Comparison of ENCODE assay signal across 11 cellular contexts in genomic region chr1:56788588-56788987, GRCh38. TPM values are rescaled to one million over a fixed set of nuclear protein-coding genes. Genes with fewer than 3 reads are reported as not detected.
DNase-seq lines count a peak whose midpoint lies in the region; ATAC-seq, FAIRE-seq and TF ChIP-seq lines count a peak whose summit lies in the region.
"Had no signal": no experiment of that assay in that cellular context is flagged by ENCODE, and none has a peak within 500 bp of the region (broad histone marks: within the 10 kb centered on the region; RNA-seq: fewer than 3 reads in every experiment).

No MANE protein-coding gene starts in this region.

- no peaks in the 10 kb centered on the region for H3K36me3 Mint-ChIP-seq in type B pancreatic cell
- no peaks in the 10 kb centered on the region for H3K36me3 Mint-ChIP-seq in activated CD8-positive, alpha-beta memory T cell treated with anti-CD3 and anti-CD28 coated beads, Interleukin-2, amount 10 ng/mL, durations not matched to agents 7 days and 5 days

- H3K27me3 ChIP-seq in liver (ENCODE audit: control insufficient read depth in 4 of 4, insufficient read depth in 4 of 4, low read length in 3 of 4) (no peaks in the 10 kb centered on the region), HepG2 (ENCODE audit: control insufficient read depth in 1 of 2, insufficient read depth in 2 of 2, low read length in 2 of 2) (no peaks in the 10 kb centered on the region), right cardiac atrium (ENCODE audit: control insufficient read depth, insufficient read depth) (no peaks in the 10 kb centered on the region), ascending aorta (no peaks in the 10 kb centered on the region)

- no peak overlapping the region for H2AFZ ChIP-seq in HepG2 (ENCODE audit: low read length)

- H3K27ac Mint-ChIP-seq in type B pancreatic cell: no peak overlapping the region
- no peak overlapping the region for H3K27ac Mint-ChIP-seq in activated CD8-positive, alpha-beta memory T cell treated with anti-CD3 and anti-CD28 coated beads, Interleukin-2, amount 10 ng/mL, durations not matched to agents 7 days and 5 days

- intact Hi-C loops in HepG2 (cut with micrococcal nuclease; ENCODE audit: unreplicated experiment) (no loop called here), right cardiac atrium (cut with DNase I) (no loop called here), ascending aorta (cut with DNase I) (no loop called here)

- no peaks in the 10 kb centered on the region for H4K20me1 ChIP-seq in HepG2 (ENCODE audit: insufficient read depth, low read length)

- TF ChIP-seq RAD21 in liver (IDR thresholded peaks at IDR 0.05) (peak in 1 of 2 donors; percentile 14), HepG2 (CRISPR knock-in tag; IDR thresholded peaks at IDR 0.05) (no peak)

- H3K27ac ChIP-seq in liver (ENCODE audit: low read depth in 1 of 2, low read length in 2 of 2): peak overlapping the region; percentile 29 to 60
- no peak overlapping the region for H3K27ac ChIP-seq in HepG2 (ENCODE audit: extremely low read length, insufficient read depth, low read length)
- H3K27ac ChIP-seq in right cardiac atrium (ENCODE audit: low read length): no peak overlapping the region
- H3K27ac ChIP-seq in ascending aorta: no peak overlapping the region

- TF ChIP-seq CTCF in liver (IDR thresholded peaks at IDR 0.05; ENCODE audit: low read depth, low read length, missing input control) (no peak), HepG2 (CRISPR knock-in tag; IDR thresholded peaks at IDR 0.05) (no peak), type B pancreatic cell (conservative IDR thresholded peaks at IDR 0.05) (no peak), ascending aorta (IDR thresholded peaks at IDR 0.05) (no peak)

- DNase-seq in HepG2 (ENCODE audit: low spot score) (no peak), SK-N-DZ (ENCODE audit: low spot score) (peak; percentile 3), right cardiac atrium (peak; percentile 29 to 72 (median 63)), type B pancreatic cell (ENCODE audit: extremely low spot score, unreplicated experiment) (no peak), ascending aorta (ENCODE audit: low spot score in 2 of 2) (no peak)
- no peak for DNase-seq in activated CD8-positive, alpha-beta memory T cell treated with anti-CD3 and anti-CD28 coated beads, Interleukin-2, amount 10 ng/mL, durations not matched to agents 7 days and 5 days
- DNase-seq: IMR-90; mesenchymal stem cell; stimulated activated naive CD4-positive, alpha-beta T cell had no signal

- FAIRE-seq in HepG2 (lab: Jason Lieb, UNC): no peak

- CTCF ChIA-PET in HepG2 (lab: Yijun Ruan, JAX; ENCODE audit: low intra/inter-chr PET ratio, low total read pairs): no interaction called here
- CTCF ChIA-PET in activated CD8-positive, alpha-beta memory T cell treated with anti-CD3 and anti-CD28 coated beads, Interleukin-2, amount 10 ng/mL, durations not matched to agents 7 days and 5 days (lab: Charles Lee): no interaction called here

- no peaks in the 10 kb centered on the region for H3K9me3 Mint-ChIP-seq in type B pancreatic cell
- H3K9me3 Mint-ChIP-seq in activated CD8-positive, alpha-beta memory T cell treated with anti-CD3 and anti-CD28 coated beads, Interleukin-2, amount 10 ng/mL, durations not matched to agents 7 days and 5 days (ENCODE audit: low read depth): no peaks in the 10 kb centered on the region

- TF ChIP-seq POLR2A in HepG2 (IDR thresholded peaks at IDR 0.05; ENCODE audit: insufficient read depth in 1 of 2, low read depth in 2 of 2, low read length in 2 of 2): no peak

- TF ChIP-seq EP300 in HepG2 (IDR thresholded peaks at IDR 0.05; ENCODE audit: low read depth in 2 of 2, low read length in 2 of 2) (no peak), HepG2 (CRISPR knock-in tag; IDR thresholded peaks at IDR 0.05; ENCODE audit: borderline replicate concordance) (no peak)

- H3K9ac ChIP-seq in liver (ENCODE audit: low read depth in 1 of 2, low read length in 2 of 2) (no peak overlapping the region), HepG2 (ENCODE audit: insufficient read depth, low read depth, low read length) (no peak overlapping the region)

- H3K4me3 ChIP-seq in liver (ENCODE audit: low read depth in 1 of 3, low read length in 3 of 3) (no peak overlapping the region), HepG2 (replicated peaks in 1 of 3; ENCODE audit: insufficient read depth in 1 of 3, low read depth in 2 of 3, low read length in 3 of 3) (no peak overlapping the region), right cardiac atrium (ENCODE audit: low read length) (no peak overlapping the region), ascending aorta (no peak overlapping the region)

- H3K9me3 ChIP-seq in liver (ENCODE audit: control insufficient read depth in 4 of 4, low read length in 3 of 4) (no peaks in the 10 kb centered on the region), HepG2 (ENCODE audit: low read length) (no peaks in the 10 kb centered on the region), right cardiac atrium (ENCODE audit: control insufficient read depth, low read length) (no peaks in the 10 kb centered on the region), ascending aorta (no peaks in the 10 kb centered on the region)

- in situ Hi-C loops in HepG2 (cut with HindIII; ENCODE audit: extremely low pct_ligation_motif_present, low pct_unique_long_range_greater_than_20kb): no loop called here

- POLR2A ChIA-PET in HepG2 (lab: Yijun Ruan, JAX): no interaction called here

- no peak; the same call in 2 of the 3 replicates for ATAC-seq in HepG2
- ATAC-seq in right cardiac atrium: peak; percentile 48 to 63
- ATAC-seq in HG03342 (IDR thresholded peaks at IDR 0.05; ENCODE audit: unreplicated experiment): no peak
- no peak for ATAC-seq in activated CD8-positive, alpha-beta memory T cell treated with anti-CD3 and anti-CD28 coated beads, Interleukin-2, amount 10 ng/mL, durations not matched to agents 7 days and 5 days

- H3K4me2 ChIP-seq in HepG2 (ENCODE audit: low read depth, low read length): no peak overlapping the region

- no peaks in the 10 kb centered on the region for H3K27me3 Mint-ChIP-seq in type B pancreatic cell
- peaks cover 3% of the 10 kb centered on the region for H3K27me3 Mint-ChIP-seq in activated CD8-positive, alpha-beta memory T cell treated with anti-CD3 and anti-CD28 coated beads, Interleukin-2, amount 10 ng/mL, durations not matched to agents 7 days and 5 days

- no peaks in the 10 kb centered on the region for H3K79me2 ChIP-seq in HepG2 (ENCODE audit: insufficient read depth, low read length)

- peaks cover 10% of the 10 kb centered on the region for H3K4me1 Mint-ChIP-seq in type B pancreatic cell (ENCODE audit: unreplicated experiment)
- no peaks in the 10 kb centered on the region for H3K4me1 Mint-ChIP-seq in activated CD8-positive, alpha-beta memory T cell treated with anti-CD3 and anti-CD28 coated beads, Interleukin-2, amount 10 ng/mL, durations not matched to agents 7 days and 5 days

- H3K4me1 ChIP-seq in liver (ENCODE audit: control insufficient read depth in 4 of 4, insufficient read depth in 4 of 4, low read length in 3 of 4) (peaks cover 0 to 10% (median 6%) of the 10 kb centered on the region in 4 donors), HepG2 (ENCODE audit: insufficient read depth, low read length) (peaks cover 20% of the 10 kb centered on the region), right cardiac atrium (ENCODE audit: control insufficient read depth, insufficient read depth, low read length) (peaks cover 5% of the 10 kb centered on the region), ascending aorta (no peaks in the 10 kb centered on the region)

- H3K36me3 ChIP-seq in liver (ENCODE audit: control insufficient read depth in 4 of 4, insufficient read depth in 3 of 4, low read depth in 1 of 4, low read length in 3 of 4) (peaks cover 5 to 30% (median 22%) of the 10 kb centered on the region in 4 donors), HepG2 (replicated peaks in 1 of 2; ENCODE audit: control insufficient read depth in 1 of 2, insufficient read depth in 2 of 2, low read length in 2 of 2) (no peaks in the 10 kb centered on the region), ascending aorta (no peaks in the 10 kb centered on the region)

- 31% methylated on average over 6 of the region's 6 CpGs for WGBS in liver
- 77% methylated on average over 6 of the region's 6 CpGs for WGBS in HepG2 (ENCODE audit: low lambda C conversion rate)
- WGBS in right cardiac atrium: 17% methylated on average over 6 of the region's 6 CpGs

- no TSS peak for BruUV-seq in HepG2 (replicated peaks; lab: Mats Ljungman, UMichigan)

- H3K4me3 Mint-ChIP-seq in type B pancreatic cell: no peak overlapping the region
- no peak overlapping the region for H3K4me3 Mint-ChIP-seq in activated CD8-positive, alpha-beta memory T cell treated with anti-CD3 and anti-CD28 coated beads, Interleukin-2, amount 10 ng/mL, durations not matched to agents 7 days and 5 days

RNA-seq across cellular contexts. Expression of gene FYB2, which starts 30.6 kb away (rescaled TPM):
- 10 to 100 TPM in 1 of 2 donors, 1 to 10 TPM in 1; 3.3 to 31.3 TPM for total RNA-seq in liver
- polyA plus RNA-seq in liver: 10 to 100 TPM in 1 of 2 donors, 1 to 10 TPM in 1; 4.7 to 27.6 TPM
- total RNA-seq in HepG2 (2016; rRNA removed; fragmentation: Illumina TruSeq; extraction: Trizol): 1.4 and 2.7 TPM in 2 replicates
- total RNA-seq in HepG2 (2016; cell fraction: cytosol; rRNA removed; fragmentation: Illumina TruSeq; extraction: Trizol; ENCODE audit: low read depth): 1.7 and 2.4 TPM in 2 replicates
- total RNA-seq in HepG2 (2016; cell fraction: insoluble cytoplasmic fraction; rRNA removed; fragmentation: Illumina TruSeq; extraction: Trizol): 1.5 and 3.1 TPM in 2 replicates
- total RNA-seq in HepG2 (2016; cell fraction: membrane; rRNA removed; fragmentation: Illumina TruSeq; extraction: Trizol): 1.2 and 2.0 TPM in 2 replicates
- 11.1 and 11.4 TPM in 2 replicates for total RNA-seq in HepG2 (2016; cell fraction: nucleus; rRNA removed; fragmentation: Illumina TruSeq; extraction: Trizol)
- polyA plus RNA-seq in HepG2 (2011; rRNA removed): 0.97 and 1.2 TPM in 2 replicates
- polyA plus RNA-seq in HepG2 (2011; cell fraction: cytosol; rRNA removed): 0.26 and 0.27 TPM in 2 replicates
- 2.6 and 2.8 TPM in 2 replicates for polyA plus RNA-seq in HepG2 (2011; cell fraction: nucleus; rRNA removed)
- polyA plus RNA-seq in HepG2 (2012): 1.1 and 3.2 TPM in 2 replicates
- polyA plus RNA-seq in HepG2 (2016; cell fraction: cytosol; fragmentation: Illumina TruSeq; extraction: Trizol; ENCODE audit: low read depth): 0.27 and 0.46 TPM in 2 replicates
- 1.7 and 2.0 TPM in 2 replicates for polyA plus RNA-seq in HepG2 (2016; cell fraction: insoluble cytoplasmic fraction; fragmentation: Illumina TruSeq; extraction: Trizol; ENCODE audit: low read depth)
- polyA plus RNA-seq in HepG2 (2016; cell fraction: membrane; fragmentation: Illumina TruSeq; extraction: Trizol; ENCODE audit: low read depth): 0.68 and 0.72 TPM in 2 replicates
- 20.1 and 21.0 TPM in 2 replicates for polyA plus RNA-seq in HepG2 (2016; cell fraction: nucleus; fragmentation: Illumina TruSeq; extraction: Trizol; ENCODE audit: insufficient read depth, low read depth)
- polyA minus RNA-seq in HepG2 (2011; rRNA and poly(A)+ RNA removed; ENCODE audit: low replicate concordance): 0.46 TPM in 1 of 2 replicates, not detected in the other
- not detected in 2 replicates for polyA minus RNA-seq in HepG2 (2011; cell fraction: cytosol; rRNA and poly(A)+ RNA removed)
- 4.2 and 6.5 TPM in 2 replicates for polyA minus RNA-seq in HepG2 (2011; cell fraction: nucleus; rRNA and poly(A)+ RNA removed)
- polyA plus RNA-seq in SK-N-DZ (2014; cell fraction: cytosol; rRNA removed): not detected in 2 replicates
- polyA plus RNA-seq in SK-N-DZ (2014; cell fraction: nucleus; rRNA removed): not detected in 2 replicates
- under 1 TPM in 3 of 4 donors, not detected in 1; 0.14 to 0.76 (median 0.62) TPM for total RNA-seq in right cardiac atrium
- 0.79 TPM for polyA plus RNA-seq in right cardiac atrium
- total RNA-seq in type B pancreatic cell (ENCODE audit: low replicate concordance): 0.76 and 1.3 TPM in 2 replicates
- not detected for total RNA-seq in ascending aorta
- total RNA-seq in activated CD8-positive, alpha-beta memory T cell treated with anti-CD3 and anti-CD28 coated beads, Interleukin-2, amount 10 ng/mL, durations not matched to agents 7 days and 5 days: not detected
- polyA plus RNA-seq: IMR-90 had no signal

Comparison
In these comparisons a context has a peak if more than half of its experiments do, and no peak if none do; other contexts are left out.
1. H3K27ac ChIP-seq: peak in liver (2 of 2); none in HepG2 (single experiment), right cardiac atrium (single experiment) and ascending aorta (0 of 2).
2. ATAC-seq: peak in right cardiac atrium (2 of 2); none in HepG2 (single experiment), HG03342 (single experiment) and activated CD8-positive, alpha-beta memory T cell treated with anti-CD3 and anti-CD28 coated beads, Interleukin-2, amount 10 ng/mL, durations not matched to agents 7 days and 5 days (single experiment).
3. DNase-seq: peak in SK-N-DZ (single experiment) and right cardiac atrium (3 of 3); none in HepG2 (single experiment), type B pancreatic cell (single experiment), ascending aorta (0 of 2) and activated CD8-positive, alpha-beta memory T cell treated with anti-CD3 and anti-CD28 coated beads, Interleukin-2, amount 10 ng/mL, durations not matched to agents 7 days and 5 days (single experiment).